1 cellular context compared by ENCODE assay signal in genomic region chr16:23254338-23254737, GRCh38.
TF ChIP-seq lines count a peak whose summit lies in the region.

No MANE protein-coding gene starts in this region.

TF ChIP-seq in HepG2, 621 proteins besides CTCF, POLR2A, EP300 and RAD21 (continued from another document):
- TF ChIP-seq ZFP91 (CRISPR knock-in tag; IDR thresholded peaks at IDR 0.05; ENCODE audit: borderline replicate concordance), result no peak
- TF ChIP-seq ZBTB10 (CRISPR knock-in tag; IDR thresholded peaks at IDR 0.05; ENCODE audit: borderline replicate concordance), result no peak
- no peak for TF ChIP-seq ZHX1 (CRISPR knock-in tag; IDR thresholded peaks at IDR 0.05; ENCODE audit: low read depth)
- no peak for TF ChIP-seq MED1 (CRISPR knock-in tag; IDR thresholded peaks at IDR 0.05)
- TF ChIP-seq ZNF24 (IDR thresholded peaks at IDR 0.05), result no peak
TF ChIP-seq in HepG2: peak in this region for 0.
